ENCODE assay signal across 22 cellular contexts in genomic region chr2:174571669-174572323, GRCh38. TPM values are rescaled to one million over a fixed set of nuclear protein-coding genes. Genes with fewer than 3 reads are reported as not detected.
DNase-seq lines count a peak whose midpoint lies in the region; ATAC-seq and TF ChIP-seq lines count a peak whose summit lies in the region.
"Had no signal": no experiment of that assay in that cellular context is flagged by ENCODE, and none has a peak within 500 bp of the region (broad histone marks: within the 10 kb centered on the region; RNA-seq: fewer than 3 reads in every experiment).

No MANE protein-coding gene starts in this region.

- H3K4me2 ChIP-seq in BLaER1, result no peak overlapping the region
- no peak overlapping the region for H3K4me2 ChIP-seq in DND-41 (ENCODE audit: insufficient read depth, low read length)
- H3K4me2 ChIP-seq in MM.1S (ENCODE audit: low read depth, low read length), result no peak overlapping the region

- no peak overlapping the region for H3K4me3 ChIP-seq in BLaER1
- H3K4me3 ChIP-seq in DND-41 (ENCODE audit: low read depth in 1 of 2, low read length in 2 of 2), result no peak overlapping the region
- no peak overlapping the region for H3K4me3 ChIP-seq in MM.1S (ENCODE audit: low read length)
- no peak overlapping the region for H3K4me3 ChIP-seq in thyroid gland (replicated peaks in 1 of 3)
- H3K4me3 ChIP-seq: body of pancreas, coronary artery, right atrium auricular region, upper lobe of right lung had no signal

- DNase-seq in DND-41, result no peak
- no peak for DNase-seq in activated naive CD8-positive, alpha-beta T cell treated with anti-CD3 and anti-CD28 coated beads for 36 hours
- DNase-seq in natural killer cell treated with Interleukin-12 subunit alpha and Interleukin-12 subunit beta and Interleukin-15 and Interleukin-18, amount 100 ng/mL, for 72 hours (ENCODE audit: low spot score), result no peak
- no peak for DNase-seq in NCI-H1694 treated with DMSO at 0.1 percent for 48 hours (lab: John Stamatoyannopoulos, UW)
- DNase-seq in MM.1S, result no peak
- DNase-seq in thyroid gland, result no peak
- DNase-seq: activated gamma-delta T cell treated with Interleukin-2 at 50 U/mL for 16 hours; body of pancreas; COR-L47; IMR-90; left cardiac atrium; MV-4-11; NCI-H2081 treated with DMSO at 0.1 percent for 48 hours; NCI-H510A; nucleus accumbens; stimulated activated naive CD4-positive, alpha-beta T cell; upper lobe of right lung had no signal

- WGBS in thyroid gland, 2 donors, result 92 to 94% methylated on average over 33 of the region's 33 CpGs

- H3F3A ChIP-seq in MM.1S (ENCODE audit: insufficient read depth, low read length), result no peaks in the 10 kb centered on the region

- no peak overlapping the region for H3K4me3 Mint-ChIP-seq in activated naive CD8-positive, alpha-beta T cell treated with anti-CD3 and anti-CD28 coated beads for 36 hours
- peak overlapping the region; percentile 7 for H3K4me3 Mint-ChIP-seq in natural killer cell treated with Interleukin-12 subunit alpha and Interleukin-12 subunit beta and Interleukin-15 and Interleukin-18, amount 100 ng/mL, for 72 hours

- H3K9ac ChIP-seq in BLaER1 (no peak overlapping the region), DND-41 (ENCODE audit: low read depth, low read length) (no peak overlapping the region), MM.1S (ENCODE audit: low read length) (no peak overlapping the region)

- H3K9me3 ChIP-seq in BLaER1 (no peaks in the 10 kb centered on the region), DND-41 (ENCODE audit: insufficient read depth, low read length, severe bottlenecking) (no peaks in the 10 kb centered on the region), MM.1S (replicated peaks; ENCODE audit: insufficient read depth, low read length) (no peaks in the 10 kb centered on the region), thyroid gland (no peaks in the 10 kb centered on the region)
- H3K9me3 ChIP-seq: body of pancreas, right atrium auricular region, upper lobe of right lung had no signal

- H3K27me3 Mint-ChIP-seq in activated naive CD8-positive, alpha-beta T cell treated with anti-CD3 and anti-CD28 coated beads for 36 hours, result no peaks in the 10 kb centered on the region
- no peaks in the 10 kb centered on the region for H3K27me3 Mint-ChIP-seq in natural killer cell treated with Interleukin-12 subunit alpha and Interleukin-12 subunit beta and Interleukin-15 and Interleukin-18, amount 100 ng/mL, for 72 hours

- intact Hi-C loops in thyroid gland (cut with DNase I), result no loop called here

- no peaks in the 10 kb centered on the region for H3K27me3 ChIP-seq in BLaER1
- H3K27me3 ChIP-seq in DND-41 (ENCODE audit: insufficient read depth, low read length, poor library complexity), result no peaks in the 10 kb centered on the region
- no peaks in the 10 kb centered on the region for H3K27me3 ChIP-seq in MM.1S (replicated peaks; ENCODE audit: insufficient read depth, low read length)
- H3K27me3 ChIP-seq in thyroid gland, result no peaks in the 10 kb centered on the region
- H3K27me3 ChIP-seq: body of pancreas, right atrium auricular region, upper lobe of right lung had no signal

- no peak for TF ChIP-seq POLR2A in thyroid gland (IDR thresholded peaks at IDR 0.05)

- H3K27ac ChIP-seq in BLaER1 (0 out of 2 replicates have a peak overlapping the region, but pooled peaks have one; percentile 24), DND-41 (ENCODE audit: low read length) (no peak overlapping the region), MM.1S (ENCODE audit: low read length) (no peak overlapping the region), thyroid gland (no peak overlapping the region)
- H3K27ac ChIP-seq: body of pancreas, coronary artery, epithelial cell of prostate, right atrium auricular region, upper lobe of right lung had no signal

- H3K9me3 Mint-ChIP-seq in activated naive CD8-positive, alpha-beta T cell treated with anti-CD3 and anti-CD28 coated beads for 36 hours, result no peaks in the 10 kb centered on the region
- no peaks in the 10 kb centered on the region for H3K9me3 Mint-ChIP-seq in natural killer cell treated with Interleukin-12 subunit alpha and Interleukin-12 subunit beta and Interleukin-15 and Interleukin-18, amount 100 ng/mL, for 72 hours

- H3K9me2 ChIP-seq in MM.1S (replicated peaks; ENCODE audit: insufficient read depth, low read length), result no peaks in the 10 kb centered on the region

- H3K36me3 Mint-ChIP-seq in activated naive CD8-positive, alpha-beta T cell treated with anti-CD3 and anti-CD28 coated beads for 36 hours, result peaks cover 66% of the 10 kb centered on the region
- H3K36me3 Mint-ChIP-seq in natural killer cell treated with Interleukin-12 subunit alpha and Interleukin-12 subunit beta and Interleukin-15 and Interleukin-18, amount 100 ng/mL, for 72 hours, result peaks cover 45% of the 10 kb centered on the region

- H3K4me1 ChIP-seq in BLaER1 (no peaks in the 10 kb centered on the region), DND-41 (ENCODE audit: insufficient read depth, low read length) (no peaks in the 10 kb centered on the region), MM.1S (ENCODE audit: low read length) (no peaks in the 10 kb centered on the region), thyroid gland (peaks cover 3 to 5% of the 10 kb centered on the region in 2 donors)

- H3K79me2 ChIP-seq in DND-41 (ENCODE audit: insufficient read depth, low read length) (no peaks in the 10 kb centered on the region; the same call in none of the 2 replicates), MM.1S (ENCODE audit: low read length) (peaks cover 64% of the 10 kb centered on the region)

- ATAC-seq in DND-41 (ENCODE audit: insufficient read depth, low read depth) (peak; percentile 14; the same call in 1 of the 3 replicates), GM18867 (IDR thresholded peaks at IDR 0.05; ENCODE audit: unreplicated experiment) (no peak)
- ATAC-seq in natural killer cell treated with Interleukin-12 subunit alpha and Interleukin-12 subunit beta and Interleukin-15 and Interleukin-18, amount 100 ng/mL, for 72 hours, result no peak
- ATAC-seq: body of pancreas, left cardiac atrium, upper lobe of right lung had no signal

- H3K4me1 Mint-ChIP-seq in activated naive CD8-positive, alpha-beta T cell treated with anti-CD3 and anti-CD28 coated beads for 36 hours, result peaks cover 70% of the 10 kb centered on the region
- H3K4me1 Mint-ChIP-seq in natural killer cell treated with Interleukin-12 subunit alpha and Interleukin-12 subunit beta and Interleukin-15 and Interleukin-18, amount 100 ng/mL, for 72 hours (ENCODE audit: low read depth in 2 of 2), result peaks cover 57% of the 10 kb centered on the region in 2 donors

- peak overlapping the region; percentile 73 for H3K27ac Mint-ChIP-seq in activated naive CD8-positive, alpha-beta T cell treated with anti-CD3 and anti-CD28 coated beads for 36 hours
- H3K27ac Mint-ChIP-seq in natural killer cell treated with Interleukin-12 subunit alpha and Interleukin-12 subunit beta and Interleukin-15 and Interleukin-18, amount 100 ng/mL, for 72 hours, result peak overlapping the region; percentile 86 to 91

- H2AFZ ChIP-seq in DND-41 (ENCODE audit: low read depth, low read length) (no peak overlapping the region), MM.1S (ENCODE audit: low read length) (no peak overlapping the region)

- H3K36me3 ChIP-seq in BLaER1 (peaks cover 99% of the 10 kb centered on the region), DND-41 (ENCODE audit: insufficient read depth, low read length) (peaks cover 97% of the 10 kb centered on the region), MM.1S (replicated peaks; ENCODE audit: insufficient read depth, low read length) (peaks cover 28% of the 10 kb centered on the region), thyroid gland (peaks cover 11 to 12% of the 10 kb centered on the region in 2 donors)

- no peak for TF ChIP-seq CTCF in DND-41 (IDR thresholded peaks at IDR 0.05; ENCODE audit: borderline replicate concordance, extremely low read depth, low read length, poor library complexity, severe bottlenecking)
- no peak for TF ChIP-seq CTCF in MM.1S (IDR thresholded peaks at IDR 0.05; ENCODE audit: low read length)
- no peak for TF ChIP-seq CTCF in thyroid gland (IDR thresholded peaks at IDR 0.05)

- H4K20me1 ChIP-seq in BLaER1, result peaks cover 49% of the 10 kb centered on the region; the same call in 1 of the 2 replicates
- no peaks in the 10 kb centered on the region for H4K20me1 ChIP-seq in DND-41 (ENCODE audit: insufficient read depth, low read length)
- 0 out of 2 replicates have a peak, but pooled peaks cover 3% of the 10 kb centered on the region for H4K20me1 ChIP-seq in MM.1S (ENCODE audit: insufficient read depth, low read length)

RNA-seq across cellular contexts. Expression of gene WIPF1, which starts 25.8 kb away (rescaled TPM):
- 100 to 1,000 TPM; 384 to 391 TPM for total RNA-seq in activated naive CD8-positive, alpha-beta T cell treated with anti-CD3 and anti-CD28 coated beads for 36 hours
- total RNA-seq in natural killer cell treated with Interleukin-12 subunit alpha and Interleukin-12 subunit beta and Interleukin-15 and Interleukin-18, amount 100 ng/mL, for 72 hours, result 100 to 1,000 TPM; 284 to 319 TPM
- total RNA-seq in thyroid gland, result 10 to 100 TPM; 15.2 to 32.7 (median 21.3) TPM

Comparison
In these comparisons a context has a peak if more than half of its experiments do, and no peak if none do; other contexts are left out.
1. RNA of gene WIPF1, which starts 25.8 kb away (total RNA-seq): 384 to 391 TPM in activated naive CD8-positive, alpha-beta T cell treated with anti-CD3 and anti-CD28 coated beads for 36 hours and 284 to 319 TPM in natural killer cell treated with Interleukin-12 subunit alpha and Interleukin-12 subunit beta and Interleukin-15 and Interleukin-18, amount 100 ng/mL, for 72 hours; 15.2 to 32.7 TPM in thyroid gland; every median in the first group is over 4 times any median in the second.